ENCODE assay signal across 11 cellular contexts in genomic region chr14:69999246-69999645, GRCh38.
DNase-seq lines count a peak whose midpoint lies in the region; ATAC-seq, FAIRE-seq and TF ChIP-seq lines count a peak whose summit lies in the region.
"Had no signal": no experiment of that assay in that cellular context is flagged by ENCODE, and none has a peak within 500 bp of the region (broad histone marks: within the 10 kb centered on the region; RNA-seq: fewer than 3 reads in every experiment).

No MANE protein-coding gene starts in this region.

- DNase-seq in HepG2 (ENCODE audit: low spot score) = no peak
- peak; percentile 87 to 93 for DNase-seq in SJCRH30
- peak; percentile 16 for DNase-seq in glomerular endothelial cell (ENCODE audit: extremely low read depth, low read depth, low spot score)
- no peak for DNase-seq in UCSD-AML1 (lab: John Stamatoyannopoulos, UW; ENCODE audit: unreplicated experiment)
- DNase-seq in sciatic nerve (ENCODE audit: low spot score) = no peak
- DNase-seq in cerebellar cortex (ENCODE audit: low spot score) = no peak
- no peak for DNase-seq in islet precursor cell
- DNase-seq: activated CD4-positive, CD25-positive, alpha-beta regulatory T cell treated with anti-CD3 and anti-CD28 coated beads, Interleukin-2, amount 50 U/mL, for 72 hours; lower lobe of right lung had no signal

- H3K4me3 ChIP-seq in liver (ENCODE audit: low read depth in 1 of 3, low read length in 3 of 3) (no peak overlapping the region), HepG2 (replicated peaks in 1 of 3; ENCODE audit: insufficient read depth in 1 of 3, low read depth in 2 of 3, low read length in 3 of 3) (no peak overlapping the region), SJCRH30 (no peak overlapping the region)
- H3K4me3 ChIP-seq: lower lobe of right lung had no signal

- FAIRE-seq in HepG2 (lab: Jason Lieb, UNC) = no peak

- no peaks in the 10 kb centered on the region for H3K79me2 ChIP-seq in HepG2 (ENCODE audit: insufficient read depth, low read length)

- H3K9me3 ChIP-seq in liver (ENCODE audit: control insufficient read depth in 4 of 4, low read length in 3 of 4) (no peaks in the 10 kb centered on the region), HepG2 (ENCODE audit: low read length) (no peaks in the 10 kb centered on the region), SJCRH30 (replicated peaks) (no peaks in the 10 kb centered on the region)
- H3K9me3 ChIP-seq: lower lobe of right lung had no signal

- H4K20me1 ChIP-seq in HepG2 (ENCODE audit: insufficient read depth, low read length) = no peaks in the 10 kb centered on the region

- no peaks in the 10 kb centered on the region for H3K27me3 ChIP-seq in liver (ENCODE audit: control insufficient read depth in 4 of 4, insufficient read depth in 4 of 4, low read length in 3 of 4)
- no peaks in the 10 kb centered on the region for H3K27me3 ChIP-seq in HepG2 (ENCODE audit: control insufficient read depth in 1 of 2, insufficient read depth in 2 of 2, low read length in 2 of 2)
- H3K27me3 ChIP-seq in SJCRH30 = no peaks in the 10 kb centered on the region

- intact Hi-C loops in HepG2 (cut with micrococcal nuclease; ENCODE audit: unreplicated experiment) = no loop called here
- intact Hi-C loops in sciatic nerve (cut with DNase I) = no loop called here

- 65% methylated on average over 10 of the region's 10 CpGs for WGBS in liver
- whole genome bisulfite sequencing in HepG2 (ENCODE audit: low lambda C conversion rate) = 96% methylated on average over 10 of the region's 10 CpGs

- H3K36me3 ChIP-seq in liver (ENCODE audit: control insufficient read depth in 4 of 4, insufficient read depth in 3 of 4, low read depth in 1 of 4, low read length in 3 of 4) (peaks cover 0 to 6% (median 0%) of the 10 kb centered on the region in 4 donors), HepG2 (replicated peaks in 1 of 2; ENCODE audit: control insufficient read depth in 1 of 2, insufficient read depth in 2 of 2, low read length in 2 of 2) (peaks cover 2 to 5% of the 10 kb centered on the region in 2 experiments; a peak in 3 of 5 replicates), SJCRH30 (no peaks in the 10 kb centered on the region)
- H3K36me3 ChIP-seq: lower lobe of right lung had no signal

- TF ChIP-seq RAD21 in liver (IDR thresholded peaks at IDR 0.05) (peak in 1 of 2 donors; percentile 31), HepG2 (CRISPR knock-in tag; IDR thresholded peaks at IDR 0.05) (no peak)

- BruUV-seq in HepG2 (replicated peaks; lab: Mats Ljungman, UMichigan) = no TSS peak

- H3K9ac ChIP-seq in liver (ENCODE audit: low read depth in 1 of 2, low read length in 2 of 2) (no peak overlapping the region), HepG2 (ENCODE audit: insufficient read depth, low read depth, low read length) (no peak overlapping the region)

- POLR2A ChIA-PET in HepG2 (lab: Yijun Ruan, JAX) = interaction anchor here (1.6 kb wide), 1 partner anchor 120 kb away, joined by 4 read pairs; the partner anchor contains the start of gene SMOC1

- CTCF ChIA-PET in HepG2 (lab: Yijun Ruan, JAX; ENCODE audit: low intra/inter-chr PET ratio, low total read pairs) = no interaction called here

- H3K4me1 ChIP-seq in liver (ENCODE audit: control insufficient read depth in 4 of 4, insufficient read depth in 4 of 4, low read length in 3 of 4) = peaks cover 6 to 48% (median 34%) of the 10 kb centered on the region in 4 donors
- H3K4me1 ChIP-seq in HepG2 (ENCODE audit: insufficient read depth, low read length) = peaks cover 49% of the 10 kb centered on the region
- peaks cover 53% of the 10 kb centered on the region for H3K4me1 ChIP-seq in SJCRH30
- H3K4me1 ChIP-seq: lower lobe of right lung had no signal

- H2AFZ ChIP-seq in HepG2 (ENCODE audit: low read length) = no peak overlapping the region

- TF ChIP-seq EP300 in HepG2 (IDR thresholded peaks at IDR 0.05; ENCODE audit: low read depth in 2 of 2, low read length in 2 of 2) (no peak), HepG2 (CRISPR knock-in tag; IDR thresholded peaks at IDR 0.05; ENCODE audit: borderline replicate concordance) (no peak)

- H3K27ac ChIP-seq in liver (ENCODE audit: low read depth in 1 of 2, low read length in 2 of 2) (no peak overlapping the region), HepG2 (ENCODE audit: extremely low read length, insufficient read depth, low read length) (no peak overlapping the region), SJCRH30 (peak overlapping the region; percentile 78)
- H3K27ac ChIP-seq: lower lobe of right lung had no signal

- no peak for TF ChIP-seq CTCF in liver (IDR thresholded peaks at IDR 0.05; ENCODE audit: low read depth, low read length, missing input control)
- TF ChIP-seq CTCF in HepG2 (CRISPR knock-in tag; IDR thresholded peaks at IDR 0.05) = no peak

- ATAC-seq in HepG2 (no peak), sciatic nerve (no peak)
- ATAC-seq: activated naive CD4-positive, alpha-beta T cell treated with anti-CD3 and anti-CD28 coated beads, Interleukin-2, amount 50 U/mL, for 72 hours had no signal

- in situ Hi-C loops in HepG2 (cut with HindIII; ENCODE audit: extremely low pct_ligation_motif_present, low pct_unique_long_range_greater_than_20kb) = no loop called here

- TF ChIP-seq POLR2A in HepG2 (IDR thresholded peaks at IDR 0.05; ENCODE audit: insufficient read depth in 1 of 2, low read depth in 2 of 2, low read length in 2 of 2) = no peak

- no peak overlapping the region for H3K4me2 ChIP-seq in HepG2 (ENCODE audit: low read depth, low read length)

TF ChIP-seq in liver, 16 proteins besides CTCF, POLR2A, EP300 and RAD21 (continues in another document):
- TF ChIP-seq, protein P1, sequence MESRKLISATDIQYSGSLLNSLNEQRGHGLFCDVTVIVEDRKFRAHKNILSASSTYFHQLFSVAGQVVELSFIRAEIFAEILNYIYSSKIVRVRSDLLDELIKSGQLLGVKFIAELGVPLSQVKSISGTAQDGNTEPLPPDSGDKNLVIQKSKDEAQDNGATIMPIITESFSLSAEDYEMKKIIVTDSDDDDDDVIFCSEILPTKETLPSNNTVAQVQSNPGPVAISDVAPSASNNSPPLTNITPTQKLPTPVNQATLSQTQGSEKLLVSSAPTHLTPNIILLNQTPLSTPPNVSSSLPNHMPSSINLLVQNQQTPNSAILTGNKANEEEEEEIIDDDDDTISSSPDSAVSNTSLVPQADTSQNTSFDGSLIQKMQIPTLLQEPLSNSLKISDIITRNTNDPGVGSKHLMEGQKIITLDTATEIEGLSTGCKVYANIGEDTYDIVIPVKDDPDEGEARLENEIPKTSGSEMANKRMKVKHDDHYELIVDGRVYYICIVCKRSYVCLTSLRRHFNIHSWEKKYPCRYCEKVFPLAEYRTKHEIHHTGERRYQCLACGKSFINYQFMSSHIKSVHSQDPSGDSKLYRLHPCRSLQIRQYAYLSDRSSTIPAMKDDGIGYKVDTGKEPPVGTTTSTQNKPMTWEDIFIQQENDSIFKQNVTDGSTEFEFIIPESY (IDR thresholded peaks at IDR 0.05) = no peak
- TF ChIP-seq NR2F2 (IDR thresholded peaks at IDR 0.05) (no peak), GABPA (IDR thresholded peaks at IDR 0.05 in 1 of 2, conservative IDR thresholded peaks at IDR 0.05 in 1 of 2) (no peak), FOXA2 (IDR thresholded peaks at IDR 0.05) (no peak), MAX (IDR thresholded peaks at IDR 0.05) (no peak), SP1 (IDR thresholded peaks at IDR 0.05) (peak; percentile 70), EGR1 (IDR thresholded peaks at IDR 0.05; ENCODE audit: low read depth in 2 of 2) (peak in 1 of 2 donors; percentile 74), JUND (IDR thresholded peaks at IDR 0.05) (peak in 1 of 2 donors; percentile 90), RXRA (IDR thresholded peaks at IDR 0.05) (peak in 1 of 2 donors; percentile 79)

TF ChIP-seq in HepG2, 621 proteins besides CTCF, POLR2A, EP300 and RAD21:
- no peak for TF ChIP-seq GFI1 (CRISPR knock-in tag; IDR thresholded peaks at IDR 0.05; ENCODE audit: borderline replicate concordance)
- no peak for TF ChIP-seq ZNF749 (CRISPR knock-in tag; IDR thresholded peaks at IDR 0.05; ENCODE audit: borderline replicate concordance)
- TF ChIP-seq, protein P2, sequence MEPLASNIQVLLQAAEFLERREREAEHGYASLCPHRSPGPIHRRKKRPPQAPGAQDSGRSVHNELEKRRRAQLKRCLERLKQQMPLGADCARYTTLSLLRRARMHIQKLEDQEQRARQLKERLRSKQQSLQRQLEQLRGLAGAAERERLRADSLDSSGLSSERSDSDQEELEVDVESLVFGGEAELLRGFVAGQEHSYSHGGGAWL (CRISPR knock-in tag; IDR thresholded peaks at IDR 0.05) = no peak
- no peak for TF ChIP-seq MAFK (conservative IDR thresholded peaks at IDR 0.05 in 1 of 2, IDR thresholded peaks at IDR 0.05 in 1 of 2; ENCODE audit: low read length in 2 of 2)
- no peak for TF ChIP-seq SIN3A (IDR thresholded peaks at IDR 0.05; ENCODE audit: borderline replicate concordance, low read depth, low read length)
- TF ChIP-seq, protein P3, sequence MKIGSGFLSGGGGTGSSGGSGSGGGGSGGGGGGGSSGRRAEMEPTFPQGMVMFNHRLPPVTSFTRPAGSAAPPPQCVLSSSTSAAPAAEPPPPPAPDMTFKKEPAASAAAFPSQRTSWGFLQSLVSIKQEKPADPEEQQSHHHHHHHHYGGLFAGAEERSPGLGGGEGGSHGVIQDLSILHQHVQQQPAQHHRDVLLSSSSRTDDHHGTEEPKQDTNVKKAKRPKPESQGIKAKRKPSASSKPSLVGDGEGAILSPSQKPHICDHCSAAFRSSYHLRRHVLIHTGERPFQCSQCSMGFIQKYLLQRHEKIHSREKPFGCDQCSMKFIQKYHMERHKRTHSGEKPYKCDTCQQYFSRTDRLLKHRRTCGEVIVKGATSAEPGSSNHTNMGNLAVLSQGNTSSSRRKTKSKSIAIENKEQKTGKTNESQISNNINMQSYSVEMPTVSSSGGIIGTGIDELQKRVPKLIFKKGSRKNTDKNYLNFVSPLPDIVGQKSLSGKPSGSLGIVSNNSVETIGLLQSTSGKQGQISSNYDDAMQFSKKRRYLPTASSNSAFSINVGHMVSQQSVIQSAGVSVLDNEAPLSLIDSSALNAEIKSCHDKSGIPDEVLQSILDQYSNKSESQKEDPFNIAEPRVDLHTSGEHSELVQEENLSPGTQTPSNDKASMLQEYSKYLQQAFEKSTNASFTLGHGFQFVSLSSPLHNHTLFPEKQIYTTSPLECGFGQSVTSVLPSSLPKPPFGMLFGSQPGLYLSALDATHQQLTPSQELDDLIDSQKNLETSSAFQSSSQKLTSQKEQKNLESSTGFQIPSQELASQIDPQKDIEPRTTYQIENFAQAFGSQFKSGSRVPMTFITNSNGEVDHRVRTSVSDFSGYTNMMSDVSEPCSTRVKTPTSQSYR (CRISPR knock-in tag; IDR thresholded peaks at IDR 0.05; ENCODE audit: borderline replicate concordance) = no peak
- no peak for TF ChIP-seq ZNF709 (CRISPR knock-in tag; IDR thresholded peaks at IDR 0.05)

Comparison
In these comparisons a context has a peak if more than half of its experiments do, and no peak if none do; other contexts are left out.
1. DNase-seq: peak in SJCRH30 (2 of 2) and glomerular endothelial cell (single experiment); none in HepG2 (single experiment), UCSD-AML1 (single experiment), sciatic nerve (single experiment), cerebellar cortex (single experiment) and islet precursor cell (single experiment).